ENCODE assay signal across 1 cellular context in the genomic region with DNA sequence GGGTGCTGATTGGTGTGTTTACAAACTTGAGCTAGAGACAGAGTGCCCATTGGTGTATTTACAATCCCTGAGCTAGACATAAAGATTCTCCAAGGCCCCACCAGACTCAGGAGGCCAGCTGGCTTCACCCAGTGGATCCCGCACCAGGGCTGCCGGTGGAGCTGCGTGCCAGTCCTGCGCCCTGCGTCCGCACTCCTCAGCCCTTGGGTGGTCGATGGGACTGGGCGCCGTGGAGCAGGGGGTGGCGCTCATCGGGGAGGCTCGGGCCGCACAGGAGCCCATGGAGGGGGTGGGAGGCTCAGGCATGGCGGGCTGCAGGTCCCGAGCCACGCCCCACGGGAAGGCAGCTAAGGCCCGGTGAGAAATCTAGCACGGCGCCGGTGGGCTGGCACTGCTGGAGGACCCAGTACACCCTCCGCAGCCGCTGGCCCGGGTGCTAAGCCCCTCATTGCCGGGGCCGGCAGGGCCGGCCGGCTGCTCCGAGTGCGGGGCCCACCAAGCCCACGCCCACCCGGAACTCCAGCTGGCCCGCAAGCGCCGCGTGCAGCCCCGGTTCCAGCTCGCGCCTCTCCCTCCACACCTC. TPM values are rescaled to one million over a fixed set of nuclear protein-coding genes. Genes with fewer than 3 reads are reported as not detected.
"Had no signal": no experiment of that assay in that cellular context is flagged by ENCODE, and none has a peak within 500 bp of the region (broad histone marks: within the 10 kb centered on the region; RNA-seq: fewer than 3 reads in every experiment).

No MANE protein-coding gene starts in this region.

RNA-seq across cellular contexts. Expression of a gene that starts 29.7 kb away (rescaled TPM):
- polyA plus RNA-seq: IgD-negative memory B cell had no signal
